8 cellular contexts compared by ENCODE assay signal in genomic region chr12:53219956-53220856, GRCh38.
DNase-seq lines count a peak whose midpoint lies in the region; ATAC-seq lines count a peak whose summit lies in the region.

No MANE protein-coding gene starts in this region.

- no peaks in the 10 kb centered on the region for H3K27me3 Mint-ChIP-seq in stimulated activated memory B cell treated with anti-CD40 and anti-IgM and Interleukin-4, amounts not matched to agents 10 μg/mL and 1 μg/mL and 100 μg/mL, for 72 hours

- peaks cover 64 to 65% of the 10 kb centered on the region in 2 donors for H3K4me1 ChIP-seq in mucosa of rectum (ENCODE audit: control insufficient read depth in 2 of 2, insufficient read depth in 2 of 2, low read length in 2 of 2)

- H3K27ac Mint-ChIP-seq in stimulated activated memory B cell treated with anti-CD40 and anti-IgM and Interleukin-4, amounts not matched to agents 10 μg/mL and 1 μg/mL and 100 μg/mL, for 72 hours: peak overlapping the region; percentile 93

- no peaks in the 10 kb centered on the region for H3K9me3 Mint-ChIP-seq in stimulated activated memory B cell treated with anti-CD40 and anti-IgM and Interleukin-4, amounts not matched to agents 10 μg/mL and 1 μg/mL and 100 μg/mL, for 72 hours

- H3K9ac ChIP-seq in mucosa of rectum (ENCODE audit: low read depth in 1 of 2, low read length in 2 of 2): peak overlapping the region; percentile 76 to 91

- ATAC-seq in HG02938 (IDR thresholded peaks at IDR 0.05; ENCODE audit: unreplicated experiment): peak; percentile 33
- peak; percentile 69 for ATAC-seq in stimulated activated memory B cell treated with anti-CD40 and anti-IgM and Interleukin-4, amounts not matched to agents 10 μg/mL and 1 μg/mL and 100 μg/mL, for 72 hours

- H3K4me1 Mint-ChIP-seq in stimulated activated memory B cell treated with anti-CD40 and anti-IgM and Interleukin-4, amounts not matched to agents 10 μg/mL and 1 μg/mL and 100 μg/mL, for 72 hours: peaks cover 65% of the 10 kb centered on the region

- H3K27ac ChIP-seq in epithelial cell of prostate (peak overlapping the region; percentile 99), mucosa of rectum (ENCODE audit: low read depth in 2 of 2, low read length in 2 of 2) (peak overlapping the region; percentile 99 to 100)

- H3K9me3 ChIP-seq in mucosa of rectum (ENCODE audit: control insufficient read depth in 2 of 2, low read length in 2 of 2): no peaks in the 10 kb centered on the region

- peaks cover 7% of the 10 kb centered on the region for H3K36me3 Mint-ChIP-seq in stimulated activated memory B cell treated with anti-CD40 and anti-IgM and Interleukin-4, amounts not matched to agents 10 μg/mL and 1 μg/mL and 100 μg/mL, for 72 hours

- peak; percentile 33 to 78 (median 74) for DNase-seq in NCI-H1417 (lab: John Stamatoyannopoulos, UW)
- DNase-seq in NCI-H1417 treated with DMSO at 0.1 percent for 48 hours (lab: John Stamatoyannopoulos, UW): no peak
- peak; percentile 58 for DNase-seq in NCI-H774 (lab: John Stamatoyannopoulos, UW)
- DNase-seq in activated T-cell treated with anti-CD3 and anti-CD28 coated beads for 4 hours: peak; percentile 57
- no peak for DNase-seq in epithelial cell of prostate (ENCODE audit: low read depth, low spot score)

- no peaks in the 10 kb centered on the region for H3K27me3 ChIP-seq in mucosa of rectum (ENCODE audit: control insufficient read depth in 2 of 2, insufficient read depth in 2 of 2, low read length in 2 of 2)

- peaks cover 0 to 5% of the 10 kb centered on the region in 2 donors for H3K36me3 ChIP-seq in mucosa of rectum (ENCODE audit: control insufficient read depth in 2 of 2, insufficient read depth in 2 of 2, low read length in 2 of 2)

- H3K4me3 Mint-ChIP-seq in stimulated activated memory B cell treated with anti-CD40 and anti-IgM and Interleukin-4, amounts not matched to agents 10 μg/mL and 1 μg/mL and 100 μg/mL, for 72 hours: peak overlapping the region; percentile 94

- peak overlapping the region; percentile 64 to 81 for H3K4me3 ChIP-seq in mucosa of rectum (ENCODE audit: low read length in 2 of 2)

Comparison
In these comparisons a context has a peak if more than half of its experiments do, and no peak if none do; other contexts are left out.
1. DNase-seq: peak in NCI-H1417 (3 of 3), NCI-H774 (single experiment) and activated T-cell treated with anti-CD3 and anti-CD28 coated beads for 4 hours (single experiment); none in NCI-H1417 treated with DMSO at 0.1 percent for 48 hours (single experiment) and epithelial cell of prostate (single experiment).